Comparison of ENCODE assay signal across 9 cellular contexts in genomic region chr4:159018062-159018629, GRCh38.
DNase-seq lines count a peak whose midpoint lies in the region; ATAC-seq and TF ChIP-seq lines count a peak whose summit lies in the region.
"Had no signal": no experiment of that assay in that cellular context is flagged by ENCODE, and none has a peak within 500 bp of the region (broad histone marks: within the 10 kb centered on the region; RNA-seq: fewer than 3 reads in every experiment).

No MANE protein-coding gene starts in this region.

- no peaks in the 10 kb centered on the region for H3K9me3 Mint-ChIP-seq in natural killer cell treated with Interleukin-12 subunit alpha and Interleukin-12 subunit beta and Interleukin-15 and Interleukin-18, amount 100 ng/mL, for 72 hours

- no peaks in the 10 kb centered on the region for H3K4me1 Mint-ChIP-seq in natural killer cell treated with Interleukin-12 subunit alpha and Interleukin-12 subunit beta and Interleukin-15 and Interleukin-18, amount 100 ng/mL, for 72 hours (ENCODE audit: low read depth in 2 of 2)

- WGBS in gastroesophageal sphincter (ENCODE audit: low coverage in 1 of 2), 2 donors, result 33 to 47% methylated on average over 1 to 3 of the region's 4 CpGs

- peak; percentile 84 for ATAC-seq in GM19324 (IDR thresholded peaks at IDR 0.05; ENCODE audit: low FRiP score, unreplicated experiment)
- ATAC-seq in HG02943 (IDR thresholded peaks at IDR 0.05; ENCODE audit: low read depth, unreplicated experiment), result peak; percentile 85
- no peak for ATAC-seq in stimulated activated naive CD8-positive, alpha-beta T cell treated with anti-CD3 and anti-CD28 coated beads, Interleukin-15, Interleukin-2, amounts not matched to agents 100 U/mL and 50 U/mL, for 24 hours
- no peak for ATAC-seq in gastroesophageal sphincter
- no peak for ATAC-seq in natural killer cell treated with Interleukin-12 subunit alpha and Interleukin-12 subunit beta and Interleukin-15 and Interleukin-18, amount 100 ng/mL, for 72 hours

- no peaks in the 10 kb centered on the region for H3K36me3 ChIP-seq in BE2C
- H3K36me3 ChIP-seq in gastroesophageal sphincter, result no peaks in the 10 kb centered on the region

- DNase-seq in BE2C (peak; percentile 21), NCI-H2171 treated with DMSO at 0.1 percent for 48 hours (lab: John Stamatoyannopoulos, UW) (peak; percentile 52), NCI-H1417 (lab: John Stamatoyannopoulos, UW) (no peak)
- DNase-seq in stimulated activated naive CD8-positive, alpha-beta T cell treated with anti-CD3 and anti-CD28 coated beads, Interleukin-15, Interleukin-2, amounts not matched to agents 100 U/mL and 50 U/mL, for 24 hours, result no peak
- DNase-seq in natural killer cell treated with Interleukin-12 subunit alpha and Interleukin-12 subunit beta and Interleukin-15 and Interleukin-18, amount 100 ng/mL, for 72 hours (ENCODE audit: low spot score), result no peak
- DNase-seq: NCI-H524 treated with DMSO at 0.1 percent for 48 hours had no signal

- H3K9me3 ChIP-seq in BE2C, result no peaks in the 10 kb centered on the region
- H3K9me3 ChIP-seq in gastroesophageal sphincter, result no peaks in the 10 kb centered on the region

- no peak overlapping the region for H3K27ac ChIP-seq in gastroesophageal sphincter

- H3K27me3 ChIP-seq in BE2C (no peaks in the 10 kb centered on the region), gastroesophageal sphincter (no peaks in the 10 kb centered on the region)

- no peak for TF ChIP-seq POLR2A in gastroesophageal sphincter (IDR thresholded peaks at IDR 0.05)

- H3K4me3 Mint-ChIP-seq in natural killer cell treated with Interleukin-12 subunit alpha and Interleukin-12 subunit beta and Interleukin-15 and Interleukin-18, amount 100 ng/mL, for 72 hours, result no peak overlapping the region

- TF ChIP-seq CTCF in BE2C (IDR thresholded peaks at IDR 0.05; ENCODE audit: low read depth, low read length), result no peak
- no peak for TF ChIP-seq CTCF in gastroesophageal sphincter (IDR thresholded peaks at IDR 0.05)

- H3K4me3 ChIP-seq in BE2C (ENCODE audit: low read depth, low read length) (no peak overlapping the region), gastroesophageal sphincter (no peak overlapping the region)

- H3K4me1 ChIP-seq in BE2C, result no peaks in the 10 kb centered on the region
- peaks cover 0 to 9% (median 0%) of the 10 kb centered on the region in 3 donors for H3K4me1 ChIP-seq in gastroesophageal sphincter

- H3K27me3 Mint-ChIP-seq in natural killer cell treated with Interleukin-12 subunit alpha and Interleukin-12 subunit beta and Interleukin-15 and Interleukin-18, amount 100 ng/mL, for 72 hours, result peaks cover 0 to 3% of the 10 kb centered on the region in 2 donors

- H3K36me3 Mint-ChIP-seq in natural killer cell treated with Interleukin-12 subunit alpha and Interleukin-12 subunit beta and Interleukin-15 and Interleukin-18, amount 100 ng/mL, for 72 hours, result no peaks in the 10 kb centered on the region

- H3K27ac Mint-ChIP-seq in natural killer cell treated with Interleukin-12 subunit alpha and Interleukin-12 subunit beta and Interleukin-15 and Interleukin-18, amount 100 ng/mL, for 72 hours, result no peak overlapping the region

- no peak for TF ChIP-seq EP300 in gastroesophageal sphincter (IDR thresholded peaks at IDR 0.05)

Comparison
In these comparisons a context has a peak if more than half of its experiments do, and no peak if none do; other contexts are left out.
1. DNase-seq: peak in BE2C (single experiment) and NCI-H2171 treated with DMSO at 0.1 percent for 48 hours (single experiment); none in stimulated activated naive CD8-positive, alpha-beta T cell treated with anti-CD3 and anti-CD28 coated beads, Interleukin-15, Interleukin-2, amounts not matched to agents 100 U/mL and 50 U/mL, for 24 hours (single experiment), NCI-H1417 (0 of 3) and natural killer cell treated with Interleukin-12 subunit alpha and Interleukin-12 subunit beta and Interleukin-15 and Interleukin-18, amount 100 ng/mL, for 72 hours (single experiment).
2. ATAC-seq: peak in GM19324 (single experiment) and HG02943 (single experiment); none in stimulated activated naive CD8-positive, alpha-beta T cell treated with anti-CD3 and anti-CD28 coated beads, Interleukin-15, Interleukin-2, amounts not matched to agents 100 U/mL and 50 U/mL, for 24 hours (single experiment), gastroesophageal sphincter (single experiment) and natural killer cell treated with Interleukin-12 subunit alpha and Interleukin-12 subunit beta and Interleukin-15 and Interleukin-18, amount 100 ng/mL, for 72 hours (0 of 2).